In genomic region chr13:113428469-113428865, GRCh38 we compare ENCODE assay signal across 16 cellular contexts. TPM values are rescaled to one million over a fixed set of nuclear protein-coding genes. Genes with fewer than 3 reads are reported as not detected.
DNase-seq lines count a peak whose midpoint lies in the region; ATAC-seq and TF ChIP-seq lines count a peak whose summit lies in the region.
"Had no signal": no experiment of that assay in that cellular context is flagged by ENCODE, and none has a peak within 500 bp of the region (broad histone marks: within the 10 kb centered on the region; RNA-seq: fewer than 3 reads in every experiment).

No MANE protein-coding gene starts in this region.

- H3K4me3 ChIP-seq in adipocyte (ENCODE audit: low read length): no peak overlapping the region
- H3K4me3 ChIP-seq: A549, Peyer's patch had no signal

- ATAC-seq in stimulated activated naive CD8-positive, alpha-beta T cell treated with anti-CD3 and anti-CD28 coated beads, Interleukin-15, amount 100 ng/mL, for 72 hours: peak; percentile 37
- no peak for ATAC-seq in stimulated activated naive CD8-positive, alpha-beta T cell treated with anti-CD3 and anti-CD28 coated beads, Interleukin-15, Interleukin-2, amounts not matched to agents 100 U/mL and 50 U/mL, for 24 hours
- ATAC-seq in GM18517 (IDR thresholded peaks at IDR 0.05; ENCODE audit: unreplicated experiment) (no peak), GM21786 (IDR thresholded peaks at IDR 0.05; ENCODE audit: unreplicated experiment) (no peak), HG02588 (IDR thresholded peaks at IDR 0.05; ENCODE audit: unreplicated experiment) (no peak)
- ATAC-seq: A549 had no signal

- H3K27me3 ChIP-seq in adipocyte (replicated peaks; ENCODE audit: control insufficient read depth, insufficient read depth, low read length): no peaks in the 10 kb centered on the region
- H3K27me3 ChIP-seq: Peyer's patch had no signal

- no peaks in the 10 kb centered on the region for H3K27me3 Mint-ChIP-seq in stimulated activated naive CD8-positive, alpha-beta T cell treated with anti-CD3 and anti-CD28 coated beads, Interleukin-15, amount 100 ng/mL, for 72 hours
- H3K27me3 Mint-ChIP-seq in nephron progenitor cell (ENCODE audit: low read depth, poor library complexity): no peaks in the 10 kb centered on the region
- H3K27me3 Mint-ChIP-seq: CD4-positive, alpha-beta memory T cell had no signal

- H3K27ac Mint-ChIP-seq in stimulated activated naive CD8-positive, alpha-beta T cell treated with anti-CD3 and anti-CD28 coated beads, Interleukin-15, amount 100 ng/mL, for 72 hours: no peak overlapping the region
- peak overlapping the region; percentile 91 for H3K27ac Mint-ChIP-seq in nephron progenitor cell
- H3K27ac Mint-ChIP-seq: CD4-positive, alpha-beta memory T cell had no signal

- TF ChIP-seq CTCF in nephron progenitor cell (IDR thresholded peaks at IDR 0.05): no peak

- no peak for DNase-seq in stimulated activated naive CD8-positive, alpha-beta T cell treated with anti-CD3 and anti-CD28 coated beads, Interleukin-15, amount 100 ng/mL, for 72 hours
- no peak for DNase-seq in stimulated activated naive CD8-positive, alpha-beta T cell treated with anti-CD3 and anti-CD28 coated beads, Interleukin-15, Interleukin-2, amounts not matched to agents 100 U/mL and 50 U/mL, for 24 hours
- no peak for DNase-seq in adipocyte (ENCODE audit: low read depth)
- DNase-seq in nephron progenitor cell: no peak
- DNase-seq in mesenteric fat pad (ENCODE audit: low spot score): no peak
- DNase-seq: CD4-positive, alpha-beta memory T cell; H7; NCI-H1417 treated with DMSO at 0.1 percent for 48 hours; NCI-H2029; NCI-H2171 treated with DMSO at 0.1 percent for 48 hours; NCI-H774; Peyer's patch had no signal

- no peaks in the 10 kb centered on the region for H3K36me3 ChIP-seq in adipocyte (ENCODE audit: control insufficient read depth, insufficient read depth, low read length, severe bottlenecking)
- H3K36me3 ChIP-seq: Peyer's patch had no signal

- no peaks in the 10 kb centered on the region for H3K9me3 ChIP-seq in adipocyte (ENCODE audit: control insufficient read depth, low read length)
- H3K9me3 ChIP-seq: A549, Peyer's patch had no signal

- no peaks in the 10 kb centered on the region for H3K4me1 Mint-ChIP-seq in stimulated activated naive CD8-positive, alpha-beta T cell treated with anti-CD3 and anti-CD28 coated beads, Interleukin-15, amount 100 ng/mL, for 72 hours
- peaks cover 20% of the 10 kb centered on the region for H3K4me1 Mint-ChIP-seq in nephron progenitor cell
- H3K4me1 Mint-ChIP-seq: CD4-positive, alpha-beta memory T cell had no signal

- no peaks in the 10 kb centered on the region for H3K9me3 Mint-ChIP-seq in stimulated activated naive CD8-positive, alpha-beta T cell treated with anti-CD3 and anti-CD28 coated beads, Interleukin-15, amount 100 ng/mL, for 72 hours
- no peaks in the 10 kb centered on the region for H3K9me3 Mint-ChIP-seq in nephron progenitor cell

- H3K9ac ChIP-seq in adipocyte (ENCODE audit: low read length): peak overlapping the region; percentile 16

- no peak overlapping the region for H3K4me3 Mint-ChIP-seq in stimulated activated naive CD8-positive, alpha-beta T cell treated with anti-CD3 and anti-CD28 coated beads, Interleukin-15, amount 100 ng/mL, for 72 hours
- no peak overlapping the region for H3K4me3 Mint-ChIP-seq in nephron progenitor cell
- H3K4me3 Mint-ChIP-seq: CD4-positive, alpha-beta memory T cell had no signal

- peaks cover 8% of the 10 kb centered on the region for H3K4me1 ChIP-seq in adipocyte (ENCODE audit: control insufficient read depth, insufficient read depth, low read length)
- H3K4me1 ChIP-seq: A549, Peyer's patch had no signal

- peaks cover 4% of the 10 kb centered on the region for H3K36me3 Mint-ChIP-seq in nephron progenitor cell (ENCODE audit: low read depth)

RNA-seq across cellular contexts. Expression of gene ADPRHL1, which starts 24.8 kb away (rescaled TPM):
- total RNA-seq in mesenteric fat pad: 2.1 TPM
